8 cellular contexts compared by ENCODE assay signal in genomic region chr3:57756022-57756527, GRCh38. TPM values are rescaled to one million over a fixed set of nuclear protein-coding genes. Genes with fewer than 3 reads are reported as not detected.
DNase-seq lines count a peak whose midpoint lies in the region; ATAC-seq and TF ChIP-seq lines count a peak whose summit lies in the region.

A gene with protein sequence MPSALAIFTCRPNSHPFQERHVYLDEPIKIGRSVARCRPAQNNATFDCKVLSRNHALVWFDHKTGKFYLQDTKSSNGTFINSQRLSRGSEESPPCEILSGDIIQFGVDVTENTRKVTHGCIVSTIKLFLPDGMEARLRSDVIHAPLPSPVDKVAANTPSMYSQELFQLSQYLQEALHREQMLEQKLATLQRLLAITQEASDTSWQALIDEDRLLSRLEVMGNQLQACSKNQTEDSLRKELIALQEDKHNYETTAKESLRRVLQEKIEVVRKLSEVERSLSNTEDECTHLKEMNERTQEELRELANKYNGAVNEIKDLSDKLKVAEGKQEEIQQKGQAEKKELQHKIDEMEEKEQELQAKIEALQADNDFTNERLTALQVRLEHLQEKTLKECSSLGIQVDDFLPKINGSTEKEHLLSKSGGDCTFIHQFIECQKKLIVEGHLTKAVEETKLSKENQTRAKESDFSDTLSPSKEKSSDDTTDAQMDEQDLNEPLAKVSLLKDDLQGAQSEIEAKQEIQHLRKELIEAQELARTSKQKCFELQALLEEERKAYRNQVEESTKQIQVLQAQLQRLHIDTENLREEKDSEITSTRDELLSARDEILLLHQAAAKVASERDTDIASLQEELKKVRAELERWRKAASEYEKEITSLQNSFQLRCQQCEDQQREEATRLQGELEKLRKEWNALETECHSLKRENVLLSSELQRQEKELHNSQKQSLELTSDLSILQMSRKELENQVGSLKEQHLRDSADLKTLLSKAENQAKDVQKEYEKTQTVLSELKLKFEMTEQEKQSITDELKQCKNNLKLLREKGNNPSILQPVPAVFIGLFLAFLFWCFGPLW (plus strand): TSS chr3:57756309. CDS start chr3:57757652, 1,343 bp downstream.

- DNase-seq in NCI-H128 (lab: John Stamatoyannopoulos, UW; ENCODE audit: unreplicated experiment), result peak; percentile 83
- peak; percentile 90 for DNase-seq in activated naive CD8-positive, alpha-beta T cell treated with anti-CD3 and anti-CD28 coated beads, Interleukin-2, amount 10 ng/mL, durations not matched to agents 7 days and 5 days
- DNase-seq in head of caudate nucleus, result peak; percentile 95 to 99 (median 98)
- DNase-seq in osteocyte (ENCODE audit: extremely low spot score, unreplicated experiment), result peak; percentile 98

- intact Hi-C loops in head of caudate nucleus (cut with DNase I), result loop anchor here (2.0 to 5.0 kb wide), 4 partner anchors 63 to 199 kb away; partner anchors contain the start of genes ARF4, DENND6A and PDE12

- no peaks in the 10 kb centered on the region for H3K9me3 Mint-ChIP-seq in activated naive CD8-positive, alpha-beta T cell treated with anti-CD3 and anti-CD28 coated beads, Interleukin-2, amount 10 ng/mL, durations not matched to agents 7 days and 5 days
- H3K9me3 Mint-ChIP-seq in osteocyte (ENCODE audit: unreplicated experiment), result no peaks in the 10 kb centered on the region

- H3K36me3 Mint-ChIP-seq in activated naive CD8-positive, alpha-beta T cell treated with anti-CD3 and anti-CD28 coated beads, Interleukin-2, amount 10 ng/mL, durations not matched to agents 7 days and 5 days, result peaks cover 27% of the 10 kb centered on the region
- H3K36me3 Mint-ChIP-seq in osteocyte (ENCODE audit: unreplicated experiment), result peaks cover 4% of the 10 kb centered on the region

- H3K27ac ChIP-seq in SU-DHL-6 (ENCODE audit: low read depth, low read length) (peak within 1 kb of the TSS; percentile 72), thymus (ENCODE audit: low read depth) (peak within 1 kb of the TSS; percentile 93)

- ATAC-seq in HG02678 (IDR thresholded peaks at IDR 0.05; ENCODE audit: unreplicated experiment), result peak; percentile 95
- ATAC-seq in activated naive CD8-positive, alpha-beta T cell treated with anti-CD3 and anti-CD28 coated beads, Interleukin-2, amount 10 ng/mL, durations not matched to agents 7 days and 5 days (ENCODE audit: low read depth), result peak; percentile 97

- peak within 1 kb of the TSS; percentile 81 for H3K9ac ChIP-seq in SU-DHL-6 (ENCODE audit: low read length)

- H3K79me2 ChIP-seq in SU-DHL-6 (ENCODE audit: insufficient read depth, low read length), result peaks cover 50% of the 10 kb centered on the region

- POLR2A ChIA-PET in activated naive CD8-positive, alpha-beta T cell treated with anti-CD3 and anti-CD28 coated beads, Interleukin-2, amount 10 ng/mL, durations not matched to agents 7 days and 5 days (lab: Charles Lee), result interaction anchor here (0.6 to 2.0 kb wide), 9 partner anchors 11 to 550 kb away, joined by 3 to 17 read pairs (median 4); partner anchors contain the start of genes ARF4, DENND6A, HTD2 and PDE12

- no peaks in the 10 kb centered on the region for H3F3A ChIP-seq in SU-DHL-6 (ENCODE audit: insufficient read depth)

- H3K4me2 ChIP-seq in SU-DHL-6 (ENCODE audit: low read depth, low read length, poor library complexity, severe bottlenecking), result peak within 1 kb of the TSS; percentile 93

- peak within 1 kb of the TSS; percentile 93 for H3K4me3 Mint-ChIP-seq in activated naive CD8-positive, alpha-beta T cell treated with anti-CD3 and anti-CD28 coated beads, Interleukin-2, amount 10 ng/mL, durations not matched to agents 7 days and 5 days
- H3K4me3 Mint-ChIP-seq in osteocyte (ENCODE audit: unreplicated experiment), result peak within 1 kb of the TSS; percentile 92

- H3K9me2 ChIP-seq in SU-DHL-6 (replicated peaks; ENCODE audit: insufficient read depth, low read length), result no peaks in the 10 kb centered on the region

- H3K36me3 ChIP-seq in SU-DHL-6 (ENCODE audit: low read length), result 0 out of 2 replicates have a peak, but pooled peaks cover 6% of the 10 kb centered on the region
- peaks cover 4% of the 10 kb centered on the region for H3K36me3 ChIP-seq in thymus (ENCODE audit: control insufficient read depth, insufficient read depth)

- peaks cover 27% of the 10 kb centered on the region for H3K4me1 Mint-ChIP-seq in activated naive CD8-positive, alpha-beta T cell treated with anti-CD3 and anti-CD28 coated beads, Interleukin-2, amount 10 ng/mL, durations not matched to agents 7 days and 5 days
- H3K4me1 Mint-ChIP-seq in osteocyte (ENCODE audit: unreplicated experiment), result peaks cover 35% of the 10 kb centered on the region

- H4K20me1 ChIP-seq in SU-DHL-6 (ENCODE audit: low read depth, low read length), result no peaks in the 10 kb centered on the region; the same call in 1 of the 2 replicates

- peaks cover 10% of the 10 kb centered on the region for H3K4me1 ChIP-seq in thymus (ENCODE audit: control insufficient read depth, insufficient read depth, low read length)

- H3K27me3 Mint-ChIP-seq in activated naive CD8-positive, alpha-beta T cell treated with anti-CD3 and anti-CD28 coated beads, Interleukin-2, amount 10 ng/mL, durations not matched to agents 7 days and 5 days, result peaks cover 16% of the 10 kb centered on the region
- no peaks in the 10 kb centered on the region for H3K27me3 Mint-ChIP-seq in osteocyte (ENCODE audit: unreplicated experiment)

- TF ChIP-seq CTCF in SU-DHL-6 (IDR thresholded peaks at IDR 0.05; ENCODE audit: insufficient read depth, low read length, poor library complexity, severe bottlenecking), result no peak
- no peak for TF ChIP-seq CTCF in osteocyte (IDR thresholded peaks at IDR 0.05)

- H3K9me3 ChIP-seq in SU-DHL-6 (ENCODE audit: insufficient read depth, low read length) (no peaks in the 10 kb centered on the region), thymus (ENCODE audit: control insufficient read depth) (no peaks in the 10 kb centered on the region)

- peak within 1 kb of the TSS; percentile 98 for H3K27ac Mint-ChIP-seq in activated naive CD8-positive, alpha-beta T cell treated with anti-CD3 and anti-CD28 coated beads, Interleukin-2, amount 10 ng/mL, durations not matched to agents 7 days and 5 days
- peak within 1 kb of the TSS; percentile 91 for H3K27ac Mint-ChIP-seq in osteocyte (ENCODE audit: unreplicated experiment)

- peak within 1 kb of the TSS; percentile 99 for H2AFZ ChIP-seq in SU-DHL-6 (ENCODE audit: low read depth, low read length, severe bottlenecking)

- H3K4me3 ChIP-seq in SU-DHL-6 (ENCODE audit: insufficient read depth, low read length, poor library complexity, severe bottlenecking), result peak within 1 kb of the TSS; percentile 66
- H3K4me3 ChIP-seq in thymus (ENCODE audit: low read length), result peak within 1 kb of the TSS; percentile 91

- TF ChIP-seq POLR2A in GM10847 (IDR thresholded peaks at IDR 0.05; ENCODE audit: extremely low read depth, insufficient read length), result peak; percentile 76

- under 1% methylated on average over 41 of the region's 41 CpGs for WGBS in thymus

- no peaks in the 10 kb centered on the region for H3K27me3 ChIP-seq in SU-DHL-6 (ENCODE audit: low read length)
- H3K27me3 ChIP-seq in thymus (ENCODE audit: control insufficient read depth, insufficient read depth), result no peaks in the 10 kb centered on the region

RNA-seq across cellular contexts. Expression of the gene that starts here (rescaled TPM):
- 10 to 100 TPM; 58.0 to 69.7 TPM for total RNA-seq in activated naive CD8-positive, alpha-beta T cell treated with anti-CD3 and anti-CD28 coated beads, Interleukin-2, amount 10 ng/mL, durations not matched to agents 7 days and 5 days
- total RNA-seq in osteocyte, result 69.8 and 71.5 TPM in 2 replicates
- polyA plus RNA-seq in thymus, result 36.3 TPM

Comparison
In these comparisons a context has a peak if more than half of its experiments do, and no peak if none do; other contexts are left out.
1. Peak in every context shown above with its lines: DNase-seq, ATAC-seq, H3K4me3 ChIP-seq and H3K27ac ChIP-seq.